ENCODE assay signal across 12 cellular contexts in genomic region chr14:22839159-22839779, GRCh38. TPM values are rescaled to one million over a fixed set of nuclear protein-coding genes. Genes with fewer than 3 reads are reported as not detected.
A peak's percentile ranks its signal among the peaks of the same experiment; 100 is the strongest.
DNase-seq lines count a peak whose midpoint lies in the region; ATAC-seq, FAIRE-seq and TF ChIP-seq lines count a peak whose summit lies in the region.
"Had no signal": no experiment of that assay in that cellular context is flagged by ENCODE, and none has a peak within 500 bp of the region (broad histone marks: within the 10 kb centered on the region; RNA-seq: fewer than 3 reads in every experiment).

No MANE protein-coding gene starts in this region.

- BruUV-seq in mammary epithelial cell (replicated peaks; lab: Mats Ljungman, UMichigan) = no TSS peak
- no TSS peak for BruUV-seq in HepG2 (replicated peaks; lab: Mats Ljungman, UMichigan)

- ATAC-seq in HepG2 = peak; percentile 37

- POLR2A ChIA-PET in HepG2 (lab: Yijun Ruan, JAX) = interaction anchor here (0.8 to 3.7 kb wide), 8 partner anchors 9 to 1592 kb away, joined by 3 to 27 read pairs (median 4); partner anchors contain the start of genes LRP10, OXA1L and PRMT5

- H2AFZ ChIP-seq in mammary epithelial cell (ENCODE audit: low read depth, low read length) = no peak overlapping the region
- no peak overlapping the region for H2AFZ ChIP-seq in HepG2 (ENCODE audit: low read length)

- H3K79me2 ChIP-seq in mammary epithelial cell (ENCODE audit: insufficient read depth, low read length) = peaks cover 87% of the 10 kb centered on the region
- no peaks in the 10 kb centered on the region for H3K79me2 ChIP-seq in HepG2 (ENCODE audit: insufficient read depth, low read length)

- peak overlapping the region; percentile 74 for H3K9ac ChIP-seq in HUES6 (ENCODE audit: low read length)
- H3K9ac ChIP-seq in mammary epithelial cell (ENCODE audit: insufficient read depth, low read length) = peak overlapping the region; percentile 94
- H3K9ac ChIP-seq in HepG2 (ENCODE audit: insufficient read depth, low read depth, low read length) = no peak overlapping the region
- peak overlapping the region; percentile 93 for H3K9ac ChIP-seq in stomach smooth muscle (ENCODE audit: low read length in 2 of 2)

- DNase-seq in mammary epithelial cell = peak; percentile 90
- no peak for DNase-seq in HepG2 (ENCODE audit: low spot score)
- DNase-seq in NCI-H146 (lab: John Stamatoyannopoulos, UW) = no peak
- no peak for DNase-seq in activated CD4-positive, alpha-beta T cell treated with anti-CD3 and anti-CD28 coated beads for 48 hours
- no peak for DNase-seq in UCSD-AML1 (lab: John Stamatoyannopoulos, UW; ENCODE audit: unreplicated experiment)
- DNase-seq in SW 1271 (lab: John Stamatoyannopoulos, UW) = no peak
- DNase-seq: activated naive CD4-positive, alpha-beta T cell treated with anti-CD3 and anti-CD28 coated beads, Interleukin-2, amount 50 U/mL, for 16 hours; kidney glomerular epithelial cell; NCI-H2029 treated with DMSO at 0.1 percent for 48 hours; T1000 had no signal

- in situ Hi-C loops in mammary epithelial cell (cut with MboI; ENCODE audit: low sequenced_read_pairs in 2 of 2) (loop anchor here in 1 of 2 donors (25.0 kb wide), 1 partner anchor 277 kb away; no protein-coding TSS in a partner anchor), HepG2 (cut with HindIII; ENCODE audit: extremely low pct_ligation_motif_present, low pct_unique_long_range_greater_than_20kb) (no loop called here)

- TF ChIP-seq CTCF in mammary epithelial cell (conservative IDR thresholded peaks at IDR 0.05 in 1 of 2, IDR thresholded peaks at IDR 0.05 in 1 of 2; ENCODE audit: extremely low read depth in 1 of 2, insufficient read depth in 1 of 2, low read depth in 1 of 2, low read length in 2 of 2) (no peak), HepG2 (CRISPR knock-in tag; IDR thresholded peaks at IDR 0.05) (no peak)

- H3K36me3 ChIP-seq in HUES6 (ENCODE audit: control insufficient read depth, insufficient read depth, low read length) = peaks cover 45% of the 10 kb centered on the region
- peaks cover 35% of the 10 kb centered on the region for H3K36me3 ChIP-seq in mammary epithelial cell (ENCODE audit: insufficient read depth, low read length)
- peaks cover 2% of the 10 kb centered on the region in 2 experiments; a peak in 3 of 5 replicates for H3K36me3 ChIP-seq in HepG2 (replicated peaks in 1 of 2; ENCODE audit: control insufficient read depth in 1 of 2, insufficient read depth in 2 of 2, low read length in 2 of 2)
- H3K36me3 ChIP-seq in stomach smooth muscle (ENCODE audit: control insufficient read depth in 2 of 2, insufficient read depth in 2 of 2, low read length in 2 of 2) = peaks cover 29 to 32% of the 10 kb centered on the region in 2 donors

- WGBS in mammary epithelial cell (ENCODE audit: low coverage, missing lambda C conversion rate) = 0% methylated on average over 4 of the region's 6 CpGs
- 53% methylated on average over 6 of the region's 6 CpGs for WGBS in HepG2 (ENCODE audit: low lambda C conversion rate)

- peak overlapping the region; percentile 5; the same call in 1 of the 2 replicates for H3K27ac ChIP-seq in HUES6 (ENCODE audit: low read depth, low read length)
- H3K27ac ChIP-seq in mammary epithelial cell (ENCODE audit: insufficient read depth, low read depth, low read length) = peak overlapping the region; percentile 86
- H3K27ac ChIP-seq in HepG2 (ENCODE audit: extremely low read length, insufficient read depth, low read length) = no peak overlapping the region
- H3K27ac ChIP-seq in stomach smooth muscle (ENCODE audit: low read length) = peak overlapping the region; percentile 95

- H3K4me3 ChIP-seq in HUES6 (ENCODE audit: low read depth, low read length) (peak overlapping the region; percentile 68; the same call in 1 of the 2 replicates), mammary epithelial cell (replicated peaks in 1 of 3; ENCODE audit: insufficient read depth in 1 of 3, low read depth in 2 of 3, low read length in 3 of 3) (peak overlapping the region; percentile 84 to 94 (median 86)), HepG2 (replicated peaks in 1 of 3; ENCODE audit: insufficient read depth in 1 of 3, low read depth in 2 of 3, low read length in 3 of 3) (0 out of 6 replicates have a peak overlapping the region, but pooled peaks of 1 of the 3 experiments have one; percentile 0), stomach smooth muscle (ENCODE audit: low read length in 2 of 2) (peak overlapping the region; percentile 80 to 91)

- TF ChIP-seq EP300 in HepG2 (IDR thresholded peaks at IDR 0.05; ENCODE audit: low read depth in 2 of 2, low read length in 2 of 2) (no peak), HepG2 (CRISPR knock-in tag; IDR thresholded peaks at IDR 0.05; ENCODE audit: borderline replicate concordance) (no peak)

- FAIRE-seq in HepG2 (lab: Jason Lieb, UNC) = no peak

- H3K4me1 ChIP-seq in HUES6 (ENCODE audit: control insufficient read depth, insufficient read depth, low read length) = peaks cover 27% of the 10 kb centered on the region
- peaks cover 24% of the 10 kb centered on the region for H3K4me1 ChIP-seq in mammary epithelial cell (ENCODE audit: insufficient read depth, low read length)
- peaks cover 41% of the 10 kb centered on the region for H3K4me1 ChIP-seq in HepG2 (ENCODE audit: insufficient read depth, low read length)
- peaks cover 60% of the 10 kb centered on the region for H3K4me1 ChIP-seq in stomach smooth muscle (ENCODE audit: control insufficient read depth, insufficient read depth, low read length)

- intact Hi-C loops in mammary epithelial cell (cut with micrococcal nuclease) = loop anchor here (1.0 to 5.0 kb wide), 7 partner anchors 12 to 282 kb away; partner anchors contain the start of gene AJUBA
- intact Hi-C loops in HepG2 (cut with micrococcal nuclease; ENCODE audit: unreplicated experiment) = no loop called here

- TF ChIP-seq RAD21 in HepG2 (CRISPR knock-in tag; IDR thresholded peaks at IDR 0.05) = no peak

- H3K27me3 ChIP-seq in HUES6 (ENCODE audit: control insufficient read depth, insufficient read depth, low read length) (no peaks in the 10 kb centered on the region), mammary epithelial cell (ENCODE audit: insufficient read depth, low read length) (no peaks in the 10 kb centered on the region), HepG2 (ENCODE audit: control insufficient read depth in 1 of 2, insufficient read depth in 2 of 2, low read length in 2 of 2) (peaks cover 0 to 1% of the 10 kb centered on the region in 2 experiments; a peak in 1 of 5 replicates), stomach smooth muscle (ENCODE audit: control insufficient read depth in 1 of 2, insufficient read depth in 2 of 2, low read length in 2 of 2) (no peaks in the 10 kb centered on the region)

- CTCF ChIA-PET in mammary epithelial cell (lab: Charles Lee; ENCODE audit: low non-redundant PET) (interaction anchor here (0.6 to 1.6 kb wide), 2 partner anchors 13 to 18 kb away, joined by 6 read pairs; no protein-coding TSS in a partner anchor), HepG2 (lab: Yijun Ruan, JAX; ENCODE audit: low intra/inter-chr PET ratio, low total read pairs) (no interaction called here)

- TF ChIP-seq POLR2A in HepG2 (IDR thresholded peaks at IDR 0.05; ENCODE audit: insufficient read depth in 1 of 2, low read depth in 2 of 2, low read length in 2 of 2) = no peak

- H3K4me2 ChIP-seq in mammary epithelial cell (ENCODE audit: insufficient read depth, low read depth, low read length) (peak overlapping the region; percentile 89), HepG2 (ENCODE audit: low read depth, low read length) (no peak overlapping the region)

- H3K9me3 ChIP-seq in HUES6 (ENCODE audit: control insufficient read depth, insufficient read depth, low read depth, low read length) (no peaks in the 10 kb centered on the region), mammary epithelial cell (replicated peaks; ENCODE audit: insufficient read depth, low read length) (no peaks in the 10 kb centered on the region), HepG2 (ENCODE audit: low read length) (no peaks in the 10 kb centered on the region), stomach smooth muscle (ENCODE audit: control insufficient read depth in 2 of 2, low read length in 2 of 2) (no peaks in the 10 kb centered on the region)

- H4K20me1 ChIP-seq in mammary epithelial cell (ENCODE audit: insufficient read depth, low read length) = no peaks in the 10 kb centered on the region
- no peaks in the 10 kb centered on the region for H4K20me1 ChIP-seq in HepG2 (ENCODE audit: insufficient read depth, low read length)

- dilution Hi-C loops in mammary epithelial cell (cut with HindIII; ENCODE audit: low sequenced_read_pairs) = loop anchor here (5.0 kb wide), 1 partner anchor 58 kb away; no protein-coding TSS in a partner anchor

RNA-seq across cellular contexts. Expression of gene MMP14, which starts 2.9 kb away (rescaled TPM):
- total RNA-seq in mammary epithelial cell (100 to 1,000 TPM; 525 to 766 TPM), HepG2 (2016; rRNA removed; fragmentation: Illumina TruSeq; extraction: Trizol) (1.6 and 5.2 TPM in 2 replicates)
- polyA plus RNA-seq in mammary epithelial cell (351 TPM), HepG2 (2011; rRNA removed) (9.8 and 11.3 TPM in 2 replicates)
- 343 TPM for polyA minus RNA-seq in mammary epithelial cell
- 0.20 and 0.44 TPM in 2 replicates for total RNA-seq in HepG2 (2016; cell fraction: cytosol; rRNA removed; fragmentation: Illumina TruSeq; extraction: Trizol; ENCODE audit: low read depth)
- 2.1 and 5.2 TPM in 2 replicates for total RNA-seq in HepG2 (2016; cell fraction: insoluble cytoplasmic fraction; rRNA removed; fragmentation: Illumina TruSeq; extraction: Trizol)
- total RNA-seq in HepG2 (2016; cell fraction: membrane; rRNA removed; fragmentation: Illumina TruSeq; extraction: Trizol) = 0.71 and 0.79 TPM in 2 replicates
- total RNA-seq in HepG2 (2016; cell fraction: nucleus; rRNA removed; fragmentation: Illumina TruSeq; extraction: Trizol) = 4.6 and 5.5 TPM in 2 replicates
- polyA plus RNA-seq in HepG2 (2011; cell fraction: cytosol; rRNA removed) = 5.8 and 6.5 TPM in 2 replicates
- polyA plus RNA-seq in HepG2 (2011; cell fraction: nucleus; rRNA removed) = 25.6 and 29.7 TPM in 2 replicates
- 4.8 and 11.1 TPM in 2 replicates for polyA plus RNA-seq in HepG2 (2012)
- 0.14 and 0.26 TPM in 2 replicates for polyA plus RNA-seq in HepG2 (2016; cell fraction: cytosol; fragmentation: Illumina TruSeq; extraction: Trizol; ENCODE audit: low read depth)
- 1.7 and 2.1 TPM in 2 replicates for polyA plus RNA-seq in HepG2 (2016; cell fraction: insoluble cytoplasmic fraction; fragmentation: Illumina TruSeq; extraction: Trizol; ENCODE audit: low read depth)
- polyA plus RNA-seq in HepG2 (2016; cell fraction: membrane; fragmentation: Illumina TruSeq; extraction: Trizol; ENCODE audit: low read depth) = 0.27 and 0.44 TPM in 2 replicates
- polyA plus RNA-seq in HepG2 (2016; cell fraction: nucleus; fragmentation: Illumina TruSeq; extraction: Trizol; ENCODE audit: insufficient read depth, low read depth) = 9.4 and 10.2 TPM in 2 replicates
- polyA minus RNA-seq in HepG2 (2011; rRNA and poly(A)+ RNA removed; ENCODE audit: low replicate concordance) = 1.4 and 12.3 TPM in 2 replicates
- 2.5 and 3.8 TPM in 2 replicates for polyA minus RNA-seq in HepG2 (2011; cell fraction: cytosol; rRNA and poly(A)+ RNA removed)
- 4.5 and 4.8 TPM in 2 replicates for polyA minus RNA-seq in HepG2 (2011; cell fraction: nucleus; rRNA and poly(A)+ RNA removed)

RNA-seq across cellular contexts. Expression of gene MRPL52, which starts 9.6 kb away (rescaled TPM):
- total RNA-seq in mammary epithelial cell = 100 to 1,000 TPM in 1 of 2 donors, 10 to 100 TPM in 1; 20.3 to 126 TPM
- polyA plus RNA-seq in mammary epithelial cell = 61.5 TPM
- 3.8 TPM for polyA minus RNA-seq in mammary epithelial cell
- total RNA-seq in HepG2 (2016; rRNA removed; fragmentation: Illumina TruSeq; extraction: Trizol) = 329 and 420 TPM in 2 replicates
- 142 and 155 TPM in 2 replicates for total RNA-seq in HepG2 (2016; cell fraction: cytosol; rRNA removed; fragmentation: Illumina TruSeq; extraction: Trizol; ENCODE audit: low read depth)
- 341 and 464 TPM in 2 replicates for total RNA-seq in HepG2 (2016; cell fraction: insoluble cytoplasmic fraction; rRNA removed; fragmentation: Illumina TruSeq; extraction: Trizol)
- 156 and 160 TPM in 2 replicates for total RNA-seq in HepG2 (2016; cell fraction: membrane; rRNA removed; fragmentation: Illumina TruSeq; extraction: Trizol)
- total RNA-seq in HepG2 (2016; cell fraction: nucleus; rRNA removed; fragmentation: Illumina TruSeq; extraction: Trizol) = 109 and 136 TPM in 2 replicates
- 118 and 123 TPM in 2 replicates for polyA plus RNA-seq in HepG2 (2011; rRNA removed)
- 96.8 and 121 TPM in 2 replicates for polyA plus RNA-seq in HepG2 (2011; cell fraction: cytosol; rRNA removed)
- polyA plus RNA-seq in HepG2 (2011; cell fraction: nucleus; rRNA removed) = 57.8 and 65.3 TPM in 2 replicates
- polyA plus RNA-seq in HepG2 (2012) = 191 and 236 TPM in 2 replicates
- polyA plus RNA-seq in HepG2 (2016; cell fraction: cytosol; fragmentation: Illumina TruSeq; extraction: Trizol; ENCODE audit: low read depth) = 177 and 226 TPM in 2 replicates
- 443 and 518 TPM in 2 replicates for polyA plus RNA-seq in HepG2 (2016; cell fraction: insoluble cytoplasmic fraction; fragmentation: Illumina TruSeq; extraction: Trizol; ENCODE audit: low read depth)
- 154 and 175 TPM in 2 replicates for polyA plus RNA-seq in HepG2 (2016; cell fraction: membrane; fragmentation: Illumina TruSeq; extraction: Trizol; ENCODE audit: low read depth)
- polyA plus RNA-seq in HepG2 (2016; cell fraction: nucleus; fragmentation: Illumina TruSeq; extraction: Trizol; ENCODE audit: insufficient read depth, low read depth) = 256 and 271 TPM in 2 replicates
- polyA minus RNA-seq in HepG2 (2011; rRNA and poly(A)+ RNA removed; ENCODE audit: low replicate concordance) = 17.7 and 30.4 TPM in 2 replicates
- 72.9 and 76.8 TPM in 2 replicates for polyA minus RNA-seq in HepG2 (2011; cell fraction: cytosol; rRNA and poly(A)+ RNA removed)
- 33.7 and 36.6 TPM in 2 replicates for polyA minus RNA-seq in HepG2 (2011; cell fraction: nucleus; rRNA and poly(A)+ RNA removed)

RNA-seq across cellular contexts. Expression of gene SLC7A7, which starts 24.0 kb away (rescaled TPM):
- total RNA-seq in mammary epithelial cell (1 to 10 TPM in 1 of 2 donors, under 1 TPM in 1; 0.78 to 1.0 TPM), HepG2 (2016; rRNA removed; fragmentation: Illumina TruSeq; extraction: Trizol) (0.07 and 0.13 TPM in 2 replicates)
- polyA plus RNA-seq in mammary epithelial cell (0.34 TPM), HepG2 (2011; rRNA removed) (0.63 and 1.1 TPM in 2 replicates)
- polyA minus RNA-seq in mammary epithelial cell = not detected
- total RNA-seq in HepG2 (2016; cell fraction: cytosol; rRNA removed; fragmentation: Illumina TruSeq; extraction: Trizol; ENCODE audit: low read depth) = not detected in 2 replicates
- 0.17 TPM in 1 of 2 replicates, not detected in the other for total RNA-seq in HepG2 (2016; cell fraction: insoluble cytoplasmic fraction; rRNA removed; fragmentation: Illumina TruSeq; extraction: Trizol)
- total RNA-seq in HepG2 (2016; cell fraction: membrane; rRNA removed; fragmentation: Illumina TruSeq; extraction: Trizol) = 0.10 and 0.15 TPM in 2 replicates
- total RNA-seq in HepG2 (2016; cell fraction: nucleus; rRNA removed; fragmentation: Illumina TruSeq; extraction: Trizol) = 0.38 TPM in 1 of 2 replicates, not detected in the other
- polyA plus RNA-seq in HepG2 (2011; cell fraction: cytosol; rRNA removed) = 0.94 and 1.3 TPM in 2 replicates
- 2.3 and 2.5 TPM in 2 replicates for polyA plus RNA-seq in HepG2 (2011; cell fraction: nucleus; rRNA removed)
- 1.3 and 1.7 TPM in 2 replicates for polyA plus RNA-seq in HepG2 (2012)
- not detected in 2 replicates for polyA plus RNA-seq in HepG2 (2016; cell fraction: cytosol; fragmentation: Illumina TruSeq; extraction: Trizol; ENCODE audit: low read depth)
- 0.19 and 0.40 TPM in 2 replicates for polyA plus RNA-seq in HepG2 (2016; cell fraction: insoluble cytoplasmic fraction; fragmentation: Illumina TruSeq; extraction: Trizol; ENCODE audit: low read depth)
- polyA plus RNA-seq in HepG2 (2016; cell fraction: membrane; fragmentation: Illumina TruSeq; extraction: Trizol; ENCODE audit: low read depth) = 0.23 and 0.27 TPM in 2 replicates
- polyA plus RNA-seq in HepG2 (2016; cell fraction: nucleus; fragmentation: Illumina TruSeq; extraction: Trizol; ENCODE audit: insufficient read depth, low read depth) = not detected in 2 replicates
- polyA minus RNA-seq in HepG2 (2011; rRNA and poly(A)+ RNA removed; ENCODE audit: low replicate concordance) = 1.2 and 3.2 TPM in 2 replicates
- polyA minus RNA-seq in HepG2 (2011; cell fraction: cytosol; rRNA and poly(A)+ RNA removed) = 0.44 TPM in 1 of 2 replicates, not detected in the other
- 0.50 and 0.90 TPM in 2 replicates for polyA minus RNA-seq in HepG2 (2011; cell fraction: nucleus; rRNA and poly(A)+ RNA removed)

RNA-seq across cellular contexts. Expression of gene LRP10, which starts 32.3 kb away (rescaled TPM):
- total RNA-seq in mammary epithelial cell = 100 to 1,000 TPM; 122 to 134 TPM
- 110 TPM for polyA plus RNA-seq in mammary epithelial cell
- polyA minus RNA-seq in mammary epithelial cell = 360 TPM
- 8.6 and 16.9 TPM in 2 replicates for total RNA-seq in HepG2 (2016; rRNA removed; fragmentation: Illumina TruSeq; extraction: Trizol)
- 4.6 and 5.4 TPM in 2 replicates for total RNA-seq in HepG2 (2016; cell fraction: cytosol; rRNA removed; fragmentation: Illumina TruSeq; extraction: Trizol; ENCODE audit: low read depth)
- total RNA-seq in HepG2 (2016; cell fraction: insoluble cytoplasmic fraction; rRNA removed; fragmentation: Illumina TruSeq; extraction: Trizol) = 8.2 and 17.2 TPM in 2 replicates
- total RNA-seq in HepG2 (2016; cell fraction: membrane; rRNA removed; fragmentation: Illumina TruSeq; extraction: Trizol) = 13.8 and 15.6 TPM in 2 replicates
- total RNA-seq in HepG2 (2016; cell fraction: nucleus; rRNA removed; fragmentation: Illumina TruSeq; extraction: Trizol) = 15.9 and 21.6 TPM in 2 replicates
- 45.2 and 80.6 TPM in 2 replicates for polyA plus RNA-seq in HepG2 (2011; rRNA removed)
- polyA plus RNA-seq in HepG2 (2011; cell fraction: cytosol; rRNA removed) = 49.4 and 54.8 TPM in 2 replicates
- polyA plus RNA-seq in HepG2 (2011; cell fraction: nucleus; rRNA removed) = 70.7 and 85.9 TPM in 2 replicates
- polyA plus RNA-seq in HepG2 (2012) = 45.8 and 84.6 TPM in 2 replicates
- 6.5 and 7.4 TPM in 2 replicates for polyA plus RNA-seq in HepG2 (2016; cell fraction: cytosol; fragmentation: Illumina TruSeq; extraction: Trizol; ENCODE audit: low read depth)
- polyA plus RNA-seq in HepG2 (2016; cell fraction: insoluble cytoplasmic fraction; fragmentation: Illumina TruSeq; extraction: Trizol; ENCODE audit: low read depth) = 8.2 and 10.9 TPM in 2 replicates
- polyA plus RNA-seq in HepG2 (2016; cell fraction: membrane; fragmentation: Illumina TruSeq; extraction: Trizol; ENCODE audit: low read depth) = 11.6 and 13.0 TPM in 2 replicates
- 22.9 and 23.5 TPM in 2 replicates for polyA plus RNA-seq in HepG2 (2016; cell fraction: nucleus; fragmentation: Illumina TruSeq; extraction: Trizol; ENCODE audit: insufficient read depth, low read depth)
- 73.0 and 241 TPM in 2 replicates for polyA minus RNA-seq in HepG2 (2011; rRNA and poly(A)+ RNA removed; ENCODE audit: low replicate concordance)
- polyA minus RNA-seq in HepG2 (2011; cell fraction: cytosol; rRNA and poly(A)+ RNA removed) = 55.0 and 77.3 TPM in 2 replicates
- 23.4 and 37.7 TPM in 2 replicates for polyA minus RNA-seq in HepG2 (2011; cell fraction: nucleus; rRNA and poly(A)+ RNA removed)

RNA-seq across cellular contexts. Expression of gene REM2, which starts 43.8 kb away (rescaled TPM):
- total RNA-seq in mammary epithelial cell (under 1 TPM; 0.33 to 0.40 TPM), HepG2 (2016; rRNA removed; fragmentation: Illumina TruSeq; extraction: Trizol) (not detected in 2 replicates)
- polyA plus RNA-seq in mammary epithelial cell (0.09 TPM), HepG2 (2011; rRNA removed) (0.20 and 0.31 TPM in 2 replicates)
- polyA minus RNA-seq in mammary epithelial cell = not detected
- total RNA-seq in HepG2 (2016; cell fraction: cytosol; rRNA removed; fragmentation: Illumina TruSeq; extraction: Trizol; ENCODE audit: low read depth) = not detected in 2 replicates
- total RNA-seq in HepG2 (2016; cell fraction: insoluble cytoplasmic fraction; rRNA removed; fragmentation: Illumina TruSeq; extraction: Trizol) = not detected in 2 replicates
- not detected in 2 replicates for total RNA-seq in HepG2 (2016; cell fraction: membrane; rRNA removed; fragmentation: Illumina TruSeq; extraction: Trizol)
- total RNA-seq in HepG2 (2016; cell fraction: nucleus; rRNA removed; fragmentation: Illumina TruSeq; extraction: Trizol) = not detected in 2 replicates
- polyA plus RNA-seq in HepG2 (2011; cell fraction: cytosol; rRNA removed) = 0.04 and 0.05 TPM in 2 replicates
- polyA plus RNA-seq in HepG2 (2011; cell fraction: nucleus; rRNA removed) = 1.1 and 1.9 TPM in 2 replicates
- 0.21 and 0.67 TPM in 2 replicates for polyA plus RNA-seq in HepG2 (2012)
- polyA plus RNA-seq in HepG2 (2016; cell fraction: cytosol; fragmentation: Illumina TruSeq; extraction: Trizol; ENCODE audit: low read depth) = not detected in 2 replicates
- not detected in 2 replicates for polyA plus RNA-seq in HepG2 (2016; cell fraction: insoluble cytoplasmic fraction; fragmentation: Illumina TruSeq; extraction: Trizol; ENCODE audit: low read depth)
- polyA plus RNA-seq in HepG2 (2016; cell fraction: membrane; fragmentation: Illumina TruSeq; extraction: Trizol; ENCODE audit: low read depth) = not detected in 2 replicates
- polyA plus RNA-seq in HepG2 (2016; cell fraction: nucleus; fragmentation: Illumina TruSeq; extraction: Trizol; ENCODE audit: insufficient read depth, low read depth) = not detected in 2 replicates
- 0.26 and 0.30 TPM in 2 replicates for polyA minus RNA-seq in HepG2 (2011; rRNA and poly(A)+ RNA removed; ENCODE audit: low replicate concordance)
- not detected in 2 replicates for polyA minus RNA-seq in HepG2 (2011; cell fraction: cytosol; rRNA and poly(A)+ RNA removed)
- polyA minus RNA-seq in HepG2 (2011; cell fraction: nucleus; rRNA and poly(A)+ RNA removed) = 0.25 and 0.90 TPM in 2 replicates

Comparison
In these comparisons a context has a peak if more than half of its experiments do, and no peak if none do; other contexts are left out.
1. RNA of gene MMP14, which starts 2.9 kb away (total RNA-seq): 525 to 766 TPM in mammary epithelial cell; 0.20 to 5.5 TPM in HepG2; every median in the first group is over 10 times any median in the second.